1 cellular context compared by ENCODE assay signal in the genomic region with DNA sequence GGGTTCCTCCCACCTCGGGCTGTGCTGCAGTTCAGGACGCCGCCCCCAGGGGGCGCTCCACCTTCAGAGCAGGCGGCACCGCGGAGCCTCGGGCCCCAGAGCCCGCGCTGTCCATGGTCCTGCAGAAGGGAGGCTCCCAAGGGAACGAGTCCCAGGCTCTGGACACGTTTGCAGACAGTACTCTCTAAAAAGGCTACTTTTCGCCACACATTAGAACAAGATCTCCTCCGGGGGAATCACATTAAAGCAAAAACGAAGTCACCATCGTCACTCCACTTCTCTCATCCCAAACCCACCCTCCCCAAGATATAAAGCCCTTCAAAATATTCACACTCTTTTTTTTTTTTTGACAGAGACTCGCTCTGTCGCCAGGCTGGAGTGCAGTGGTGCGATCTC.
TF ChIP-seq lines count a peak whose summit lies in the region.

No MANE protein-coding gene starts in this region.

TF ChIP-seq in HepG2, 621 proteins besides CTCF, POLR2A, EP300 and RAD21 (continued from another document and continues in another):
- TF ChIP-seq, protein P1, sequence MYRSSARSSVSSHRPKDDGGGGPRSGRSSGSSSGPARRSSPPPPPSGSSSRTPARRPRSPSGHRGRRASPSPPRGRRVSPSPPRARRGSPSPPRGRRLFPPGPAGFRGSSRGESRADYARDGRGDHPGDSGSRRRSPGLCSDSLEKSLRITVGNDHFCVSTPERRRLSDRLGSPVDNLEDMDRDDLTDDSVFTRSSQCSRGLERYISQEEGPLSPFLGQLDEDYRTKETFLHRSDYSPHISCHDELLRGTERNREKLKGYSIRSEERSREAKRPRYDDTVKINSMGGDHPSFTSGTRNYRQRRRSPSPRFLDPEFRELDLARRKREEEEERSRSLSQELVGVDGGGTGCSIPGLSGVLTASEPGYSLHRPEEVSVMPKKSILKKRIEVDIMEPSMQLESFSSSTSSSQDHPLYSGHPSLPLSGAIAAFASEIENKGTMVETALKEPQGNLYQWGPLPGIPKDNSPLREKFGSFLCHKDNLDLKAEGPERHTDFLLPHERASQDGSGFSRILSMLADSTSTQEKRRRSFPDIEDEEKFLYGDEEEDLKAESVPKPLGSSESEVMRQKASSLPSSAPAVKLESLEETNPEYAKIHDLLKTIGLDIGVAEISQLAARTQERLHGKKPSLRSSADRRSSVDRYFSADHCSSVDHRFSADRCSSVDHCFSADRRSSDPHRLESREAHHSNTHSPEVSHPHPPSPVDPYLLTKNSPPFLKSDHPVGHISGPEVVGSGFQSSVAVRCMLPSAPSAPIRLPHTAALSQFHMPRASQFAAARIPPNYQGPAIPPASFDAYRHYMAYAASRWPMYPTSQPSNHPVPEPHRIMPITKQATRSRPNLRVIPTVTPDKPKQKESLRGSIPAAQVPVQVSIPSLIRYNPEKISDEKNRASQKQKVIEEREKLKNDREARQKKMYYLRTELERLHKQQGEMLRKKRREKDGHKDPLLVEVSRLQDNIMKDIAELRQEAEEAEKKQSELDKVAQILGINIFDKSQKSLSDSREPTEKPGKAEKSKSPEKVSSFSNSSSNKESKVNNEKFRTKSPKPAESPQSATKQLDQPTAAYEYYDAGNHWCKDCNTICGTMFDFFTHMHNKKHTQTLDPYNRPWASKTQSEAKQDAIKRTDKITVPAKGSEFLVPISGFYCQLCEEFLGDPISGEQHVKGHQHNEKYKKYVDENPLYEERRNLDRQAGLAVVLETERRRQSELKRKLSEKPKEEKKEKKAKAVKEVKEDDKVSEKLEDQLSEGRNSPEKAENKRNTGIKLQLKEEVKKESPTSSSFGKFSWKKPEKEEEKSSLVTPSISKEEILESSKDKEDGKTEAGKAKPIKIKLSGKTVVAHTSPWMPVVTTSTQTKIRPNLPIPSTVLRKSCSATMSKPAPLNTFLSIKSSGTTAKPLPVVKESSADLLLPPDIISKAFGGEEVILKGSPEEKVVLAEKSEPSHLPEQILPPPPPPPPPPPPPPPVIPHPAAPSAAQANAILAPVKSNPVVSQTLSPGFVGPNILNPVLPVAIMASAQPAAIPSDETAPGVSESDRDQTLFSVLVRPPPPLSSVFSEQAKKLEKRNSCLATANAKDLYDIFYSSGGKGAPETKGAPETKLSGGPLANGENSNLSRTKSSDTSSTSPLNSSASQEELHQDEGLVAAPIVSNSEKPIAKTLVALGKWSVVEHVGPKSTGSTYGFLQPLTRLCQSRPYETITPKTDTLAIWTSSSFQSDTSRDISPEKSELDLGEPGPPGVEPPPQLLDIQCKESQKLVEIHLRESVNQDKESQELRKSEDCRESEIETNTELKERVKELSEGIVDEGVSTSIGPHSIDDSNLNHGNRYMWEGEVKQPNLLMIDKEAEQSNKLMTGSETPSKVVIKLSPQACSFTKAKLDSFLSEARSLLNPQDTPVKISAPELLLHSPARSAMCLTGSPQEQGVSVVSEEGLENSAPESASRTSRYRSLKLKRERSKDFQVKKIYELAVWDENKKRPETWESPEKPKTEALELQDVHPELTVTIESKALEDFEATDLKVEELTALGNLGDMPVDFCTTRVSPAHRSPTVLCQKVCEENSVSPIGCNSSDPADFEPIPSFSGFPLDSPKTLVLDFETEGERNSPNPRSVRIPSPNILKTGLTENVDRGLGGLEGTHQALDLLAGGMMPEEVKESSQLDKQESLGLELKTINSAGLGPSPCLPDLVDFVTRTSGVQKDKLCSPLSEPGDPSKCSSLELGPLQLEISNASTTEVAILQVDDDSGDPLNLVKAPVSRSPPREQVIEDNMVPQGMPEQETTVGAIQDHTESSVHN (CRISPR knock-in tag; IDR thresholded peaks at IDR 0.05), result peak; percentile 41; the same call in 1 of the 2 replicates
- TF ChIP-seq SRY (CRISPR knock-in tag; IDR thresholded peaks at IDR 0.05) (peak; percentile 100), CHCHD3 (CRISPR knock-in tag; IDR thresholded peaks at IDR 0.05) (peak; percentile 89; the same call in 1 of the 2 replicates), CHD2 (IDR thresholded peaks at IDR 0.05; ENCODE audit: low read depth, low read length) (no peak), CREM (IDR thresholded peaks at IDR 0.05) (no peak), CREM (CRISPR knock-in tag; IDR thresholded peaks at IDR 0.05) (peak; percentile 53; the same call in 1 of the 2 replicates), BCL6 (CRISPR knock-in tag; IDR thresholded peaks at IDR 0.05) (peak; percentile 72), KDM3A (CRISPR knock-in tag; IDR thresholded peaks at IDR 0.05; ENCODE audit: low read depth) (peak; percentile 96), SMARCE1 (IDR thresholded peaks at IDR 0.05; ENCODE audit: borderline replicate concordance) (no peak), PHF5A (CRISPR knock-in tag; IDR thresholded peaks at IDR 0.05; ENCODE audit: low read depth, unreplicated experiment) (peak; percentile 85), ZBTB21 (CRISPR knock-in tag; IDR thresholded peaks at IDR 0.05) (peak; percentile 79; the same call in 1 of the 2 replicates), CCAR2 (optimal IDR thresholded peaks at IDR 0.05; ENCODE audit: low read depth, low read length) (no peak), HNF4A (CRISPR knock-in tag; IDR thresholded peaks at IDR 0.05) (peak; percentile 25; the same call in 1 of the 2 replicates), KMT2A (CRISPR knock-in tag; IDR thresholded peaks at IDR 0.05) (peak; percentile 77), TBX2 (CRISPR knock-in tag; IDR thresholded peaks at IDR 0.05; ENCODE audit: borderline replicate concordance) (peak; percentile 88), XRCC5 (optimal IDR thresholded peaks at IDR 0.05; ENCODE audit: low read length) (peak; percentile 98), MAFF (IDR thresholded peaks at IDR 0.05; ENCODE audit: low read depth, low read length) (no peak), ZNF607 (CRISPR knock-in tag; IDR thresholded peaks at IDR 0.05; ENCODE audit: borderline replicate concordance) (peak; percentile 99), ZNF7 (CRISPR knock-in tag; IDR thresholded peaks at IDR 0.05) (peak; percentile 73), HDAC2 (CRISPR knock-in tag; IDR thresholded peaks at IDR 0.05) (peak; percentile 95), ZNF816 (CRISPR knock-in tag; IDR thresholded peaks at IDR 0.05; ENCODE audit: borderline replicate concordance) (no peak), RFXANK (CRISPR knock-in tag; IDR thresholded peaks at IDR 0.05) (peak; percentile 92; the same call in 1 of the 2 replicates), ARID2 (CRISPR knock-in tag; IDR thresholded peaks at IDR 0.05; ENCODE audit: borderline replicate concordance) (no peak), PLRG1 (conservative IDR thresholded peaks at IDR 0.05) (no peak), SMARCC2 (IDR thresholded peaks at IDR 0.05) (no peak), RORA (CRISPR knock-in tag; IDR thresholded peaks at IDR 0.05) (no peak), TBX3 (IDR thresholded peaks at IDR 0.05; ENCODE audit: borderline replicate concordance) (no peak), GLI4 (CRISPR knock-in tag; IDR thresholded peaks at IDR 0.05; ENCODE audit: borderline replicate concordance) (no peak; the same call in 1 of the 2 replicates), ZNF790 (CRISPR knock-in tag; IDR thresholded peaks at IDR 0.05; ENCODE audit: borderline replicate concordance) (peak; percentile 94; the same call in 1 of the 2 replicates), HOXA3 (CRISPR knock-in tag; IDR thresholded peaks at IDR 0.05) (peak; percentile 83), REPIN1 (CRISPR knock-in tag; IDR thresholded peaks at IDR 0.05; ENCODE audit: borderline replicate concordance, low read depth) (peak; percentile 96), ZZZ3 (CRISPR knock-in tag; IDR thresholded peaks at IDR 0.05; ENCODE audit: borderline replicate concordance) (no peak), HNRNPLL (IDR thresholded peaks at IDR 0.05; ENCODE audit: low read depth, low read length, poor library complexity, severe bottlenecking) (no peak), ZNF549 (CRISPR knock-in tag; IDR thresholded peaks at IDR 0.05) (0 out of 2 replicates have a peak, but pooled peaks have one; percentile 74), RXRB (CRISPR knock-in tag; IDR thresholded peaks at IDR 0.05; ENCODE audit: borderline replicate concordance) (peak; percentile 87), CC2D1A (CRISPR knock-in tag; IDR thresholded peaks at IDR 0.05) (0 out of 2 replicates have a peak, but pooled peaks have one; percentile 81), MXD4 (CRISPR knock-in tag; IDR thresholded peaks at IDR 0.05) (peak; percentile 94), POLR2AphosphoS2 (IDR thresholded peaks at IDR 0.05; ENCODE audit: low read depth, low read length) (no peak), MYC (CRISPR knock-in tag; IDR thresholded peaks at IDR 0.05; ENCODE audit: borderline replicate concordance) (peak; percentile 75; the same call in 1 of the 2 replicates), GTF3A (CRISPR knock-in tag; conservative IDR thresholded peaks at IDR 0.05) (0 out of 2 replicates have a peak, but pooled peaks have one; percentile 33), SP2 (CRISPR knock-in tag; IDR thresholded peaks at IDR 0.05) (0 out of 2 replicates have a peak, but pooled peaks have one; percentile 23), ZBTB8A (CRISPR knock-in tag; IDR thresholded peaks at IDR 0.05; ENCODE audit: borderline replicate concordance, low read depth) (peak; percentile 79; the same call in 1 of the 2 replicates), SMAD3 (CRISPR knock-in tag; IDR thresholded peaks at IDR 0.05) (peak; percentile 99)
- TF ChIP-seq, protein P2, sequence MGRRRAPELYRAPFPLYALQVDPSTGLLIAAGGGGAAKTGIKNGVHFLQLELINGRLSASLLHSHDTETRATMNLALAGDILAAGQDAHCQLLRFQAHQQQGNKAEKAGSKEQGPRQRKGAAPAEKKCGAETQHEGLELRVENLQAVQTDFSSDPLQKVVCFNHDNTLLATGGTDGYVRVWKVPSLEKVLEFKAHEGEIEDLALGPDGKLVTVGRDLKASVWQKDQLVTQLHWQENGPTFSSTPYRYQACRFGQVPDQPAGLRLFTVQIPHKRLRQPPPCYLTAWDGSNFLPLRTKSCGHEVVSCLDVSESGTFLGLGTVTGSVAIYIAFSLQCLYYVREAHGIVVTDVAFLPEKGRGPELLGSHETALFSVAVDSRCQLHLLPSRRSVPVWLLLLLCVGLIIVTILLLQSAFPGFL (CRISPR knock-in tag; IDR thresholded peaks at IDR 0.05), result peak; percentile 93; the same call in 1 of the 2 replicates
- TF ChIP-seq, protein P3, sequence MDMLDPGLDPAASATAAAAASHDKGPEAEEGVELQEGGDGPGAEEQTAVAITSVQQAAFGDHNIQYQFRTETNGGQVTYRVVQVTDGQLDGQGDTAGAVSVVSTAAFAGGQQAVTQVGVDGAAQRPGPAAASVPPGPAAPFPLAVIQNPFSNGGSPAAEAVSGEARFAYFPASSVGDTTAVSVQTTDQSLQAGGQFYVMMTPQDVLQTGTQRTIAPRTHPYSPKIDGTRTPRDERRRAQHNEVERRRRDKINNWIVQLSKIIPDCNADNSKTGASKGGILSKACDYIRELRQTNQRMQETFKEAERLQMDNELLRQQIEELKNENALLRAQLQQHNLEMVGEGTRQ (IDR thresholded peaks at IDR 0.05; ENCODE audit: low read depth, low read length), result no peak
- TF ChIP-seq, protein P3 (CRISPR knock-in tag; IDR thresholded peaks at IDR 0.05; ENCODE audit: borderline replicate concordance), result no peak
- TF ChIP-seq, protein P4, sequence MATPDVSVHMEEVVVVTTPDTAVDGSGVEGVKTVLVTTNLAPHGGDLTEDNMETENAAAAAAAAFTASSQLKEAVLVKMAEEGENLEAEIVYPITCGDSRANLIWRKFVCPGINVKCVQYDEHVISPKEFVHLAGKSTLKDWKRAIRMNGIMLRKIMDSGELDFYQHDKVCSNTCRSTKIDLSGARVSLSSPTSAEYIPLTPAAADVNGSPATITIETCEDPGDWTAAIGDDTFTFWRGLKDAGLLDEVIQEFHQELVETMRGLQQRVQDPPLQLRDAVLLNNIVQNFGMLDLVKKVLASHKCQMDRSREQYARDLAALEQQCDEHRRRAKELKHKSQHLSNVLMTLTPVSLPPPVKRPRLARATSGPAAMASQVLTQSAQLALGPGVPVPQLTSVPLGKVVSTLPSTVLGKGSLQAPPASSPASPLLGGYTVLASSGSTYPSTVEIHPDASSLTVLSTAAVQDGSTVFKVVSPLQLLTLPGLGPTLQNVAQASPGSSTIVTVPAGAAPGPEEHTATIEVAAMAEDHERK (CRISPR knock-in tag; IDR thresholded peaks at IDR 0.05; ENCODE audit: low read depth), result no peak
- TF ChIP-seq, protein P5, sequence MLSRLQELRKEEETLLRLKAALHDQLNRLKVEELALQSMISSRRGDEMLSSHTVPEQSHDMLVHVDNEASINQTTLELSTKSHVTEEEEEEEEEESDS (CRISPR knock-in tag; IDR thresholded peaks at IDR 0.05; ENCODE audit: borderline replicate concordance), result peak; percentile 91; the same call in 1 of the 2 replicates
- TF ChIP-seq, protein P6, sequence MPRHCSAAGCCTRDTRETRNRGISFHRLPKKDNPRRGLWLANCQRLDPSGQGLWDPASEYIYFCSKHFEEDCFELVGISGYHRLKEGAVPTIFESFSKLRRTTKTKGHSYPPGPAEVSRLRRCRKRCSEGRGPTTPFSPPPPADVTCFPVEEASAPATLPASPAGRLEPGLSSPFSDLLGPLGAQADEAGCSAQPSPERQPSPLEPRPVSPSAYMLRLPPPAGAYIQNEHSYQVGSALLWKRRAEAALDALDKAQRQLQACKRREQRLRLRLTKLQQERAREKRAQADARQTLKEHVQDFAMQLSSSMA (CRISPR knock-in tag; IDR thresholded peaks at IDR 0.05), result no peak; the same call in 1 of the 2 replicates
- TF ChIP-seq, protein P7, sequence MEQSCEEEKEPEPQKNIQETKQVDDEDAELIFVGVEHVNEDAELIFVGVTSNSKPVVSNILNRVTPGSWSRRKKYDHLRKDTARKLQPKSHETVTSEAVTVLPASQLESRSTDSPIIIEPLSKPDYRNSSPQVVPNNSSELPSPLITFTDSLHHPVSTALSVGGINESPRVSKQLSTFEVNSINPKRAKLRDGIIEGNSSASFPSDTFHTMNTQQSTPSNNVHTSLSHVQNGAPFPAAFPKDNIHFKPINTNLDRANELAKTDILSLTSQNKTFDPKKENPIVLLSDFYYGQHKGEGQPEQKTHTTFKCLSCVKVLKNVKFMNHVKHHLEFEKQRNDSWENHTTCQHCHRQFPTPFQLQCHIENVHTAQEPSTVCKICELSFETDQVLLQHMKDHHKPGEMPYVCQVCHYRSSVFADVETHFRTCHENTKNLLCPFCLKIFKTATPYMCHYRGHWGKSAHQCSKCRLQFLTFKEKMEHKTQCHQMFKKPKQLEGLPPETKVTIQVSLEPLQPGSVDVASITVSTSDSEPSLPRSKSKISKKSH (CRISPR knock-in tag; IDR thresholded peaks at IDR 0.05; ENCODE audit: borderline replicate concordance), result peak; percentile 88; the same call in 1 of the 2 replicates
- TF ChIP-seq, protein P8, sequence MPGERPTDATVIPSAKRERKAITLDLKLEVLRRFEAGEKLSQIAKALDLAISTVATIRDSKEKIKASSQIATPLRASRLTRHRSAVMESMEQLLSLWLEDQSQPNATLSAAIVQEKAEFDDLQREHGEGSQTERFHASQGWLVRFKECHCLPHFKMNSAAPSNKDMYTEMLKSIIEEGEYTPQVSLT (CRISPR knock-in tag; IDR thresholded peaks at IDR 0.05; ENCODE audit: borderline replicate concordance, low read depth), result peak; percentile 77; the same call in 1 of the 2 replicates
